In the genomic region with DNA sequence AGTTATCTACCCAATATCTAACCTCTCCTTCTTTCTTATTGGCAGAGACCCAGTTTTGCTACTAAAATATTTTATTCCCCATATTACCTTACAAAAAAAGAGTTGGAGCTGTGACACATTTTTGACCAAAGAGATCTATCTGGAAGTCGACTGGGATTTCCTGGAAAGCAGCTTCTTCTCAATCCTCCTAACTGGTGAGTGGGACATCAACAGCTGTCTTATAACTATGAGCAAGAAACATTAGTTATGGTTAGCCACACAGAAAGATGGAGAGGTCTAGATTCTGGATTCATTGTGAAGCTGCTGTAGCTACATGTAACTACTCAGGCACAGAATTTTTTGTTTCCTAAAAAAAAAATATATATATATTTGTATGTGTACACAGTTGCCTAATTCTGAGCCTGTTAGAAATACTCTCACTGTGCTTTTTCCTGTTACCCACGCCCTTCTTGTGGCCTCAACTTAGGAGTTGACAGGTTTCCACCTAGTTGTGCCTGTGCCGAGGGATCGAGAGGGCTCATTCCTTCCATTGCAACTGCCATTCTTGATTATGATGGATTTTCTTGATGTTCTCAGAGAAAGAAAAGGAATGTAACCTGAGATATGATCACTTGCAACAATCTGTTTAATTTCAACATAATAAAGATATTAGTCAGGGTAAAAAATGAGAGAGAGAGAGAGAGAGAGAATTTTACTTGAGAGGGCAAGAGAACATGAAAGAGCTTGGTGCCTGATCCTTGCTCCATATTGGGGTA, we compare ENCODE assay signal across 29 cellular contexts.
"Had no signal": no experiment of that assay in that cellular context is flagged by ENCODE, and none has a peak within 500 bp of the region (broad histone marks: within the 10 kb centered on the region; RNA-seq: fewer than 3 reads in every experiment).

No MANE protein-coding gene starts in this region.

- H3K4me3 Mint-ChIP-seq: activated CD8-positive, alpha-beta memory T cell treated with anti-CD3 and anti-CD28 coated beads, Interleukin-2, amount 10 ng/mL, durations not matched to agents 7 days and 5 days; activated naive CD8-positive, alpha-beta T cell treated with anti-CD3 and anti-CD28 coated beads, Interleukin-2, amount 50 U/mL, for 24 hours; activated T-cell treated with anti-CD3 and anti-CD28 coated beads, Interleukin-2, amount 50 U/mL, for 24 hours; activated T-helper 1 cell treated with anti-CD3 and anti-CD28 coated beads, Interleukin-12 subunit alpha, Interleukin-12 subunit beta, Interleukin-2, Interleukin-4 antibody, amounts not matched to agents 30 ng/mL and 10 ng/mL and 1 ng/mL, durations not matched to agents 14 hours and 24 hours and 36 hours; T-helper 1 cell treated with Interleukin-12 subunit alpha and Interleukin-12 subunit beta and Interleukin-4 antibody, amounts not matched to agents 30 μg/mL and 1 μg/mL, for 36 hours; WTC11 had no signal

- H3K27me3 ChIP-seq: brain microvascular endothelial cell, cardiac muscle cell had no signal

- H3K27me3 Mint-ChIP-seq: activated CD8-positive, alpha-beta memory T cell treated with anti-CD3 and anti-CD28 coated beads, Interleukin-2, amount 10 ng/mL, durations not matched to agents 7 days and 5 days had no signal

- H3K9me3 Mint-ChIP-seq: activated naive CD4-positive, alpha-beta T cell treated with anti-CD3 and anti-CD28 coated beads, Interleukin-2, amount 50 U/mL, for 72 hours; activated naive CD8-positive, alpha-beta T cell treated with anti-CD3 and anti-CD28 coated beads, Interleukin-2, amount 50 U/mL, for 24 hours; activated T-cell treated with anti-CD3 and anti-CD28 coated beads, Interleukin-2, amount 50 U/mL, for 24 hours; activated T-helper 1 cell treated with anti-CD3 and anti-CD28 coated beads, Interleukin-12 subunit alpha, Interleukin-12 subunit beta, Interleukin-2, Interleukin-4 antibody, amounts not matched to agents 30 ng/mL and 10 ng/mL and 1 ng/mL, durations not matched to agents 14 hours and 24 hours and 36 hours; T-helper 1 cell treated with Interleukin-12 subunit alpha and Interleukin-12 subunit beta and Interleukin-4 antibody, amounts not matched to agents 30 μg/mL and 1 μg/mL, for 36 hours had no signal

- DNase-seq: activated CD4-positive, alpha-beta T cell treated with anti-CD3 and anti-CD28 coated beads for 48 hours; activated CD4-positive, alpha-beta T cell treated with anti-CD3 and anti-CD28 coated beads, Interleukin-2, amount 50 U/mL, for 4 hours; activated CD4-positive, CD25-positive, alpha-beta regulatory T cell treated with anti-CD3 and anti-CD28 coated beads, Interleukin-2, amount 50 U/mL, for 72 hours; activated CD8-positive, alpha-beta memory T cell treated with anti-CD3 and anti-CD28 coated beads, Interleukin-2, amount 10 ng/mL, durations not matched to agents 7 days and 5 days; activated effector memory CD4-positive, alpha-beta T cell treated with Interleukin-2 at 50 U/mL for 16 hours; activated naive CD4-positive, alpha-beta T cell; activated naive CD8-positive, alpha-beta T cell treated with anti-CD3 and anti-CD28 coated beads, Interleukin-2, amount 50 U/mL, for 24 hours; activated T-cell treated with anti-CD3 and anti-CD28 coated beads, Interleukin-2, amount 50 U/mL, for 24 hours; amygdala; brain microvascular endothelial cell; Karpas-422; MM.1S; NCI-H1105; NCI-H1436; NCI-H1694 treated with DMSO at 0.1 percent for 48 hours; NCI-H2029 treated with DMSO at 0.1 percent for 48 hours; NCI-H345; NCI-H510A; NCI-H526 treated with DMSO at 0.1 percent for 48 hours; NCI-H82; RPMI8226 had no signal

- H3K36me3 Mint-ChIP-seq: activated CD8-positive, alpha-beta memory T cell treated with anti-CD3 and anti-CD28 coated beads, Interleukin-2, amount 10 ng/mL, durations not matched to agents 7 days and 5 days; activated naive CD4-positive, alpha-beta T cell treated with anti-CD3 and anti-CD28 coated beads, Interleukin-2, amount 50 U/mL, for 72 hours; WTC11 had no signal

- H3K27ac Mint-ChIP-seq: activated CD8-positive, alpha-beta memory T cell treated with anti-CD3 and anti-CD28 coated beads, Interleukin-2, amount 10 ng/mL, durations not matched to agents 7 days and 5 days; activated naive CD4-positive, alpha-beta T cell treated with anti-CD3 and anti-CD28 coated beads, Interleukin-2, amount 50 U/mL, for 72 hours; activated naive CD8-positive, alpha-beta T cell treated with anti-CD3 and anti-CD28 coated beads, Interleukin-2, amount 50 U/mL, for 24 hours; activated T-cell treated with anti-CD3 and anti-CD28 coated beads, Interleukin-2, amount 50 U/mL, for 24 hours; activated T-helper 1 cell treated with anti-CD3 and anti-CD28 coated beads, Interleukin-12 subunit alpha, Interleukin-12 subunit beta, Interleukin-2, Interleukin-4 antibody, amounts not matched to agents 30 ng/mL and 10 ng/mL and 1 ng/mL, durations not matched to agents 14 hours and 24 hours and 36 hours; T-helper 1 cell treated with Interleukin-12 subunit alpha and Interleukin-12 subunit beta and Interleukin-4 antibody, amounts not matched to agents 30 μg/mL and 1 μg/mL, for 36 hours; WTC11 had no signal

- H3K4me1 Mint-ChIP-seq: activated CD8-positive, alpha-beta memory T cell treated with anti-CD3 and anti-CD28 coated beads, Interleukin-2, amount 10 ng/mL, durations not matched to agents 7 days and 5 days; activated naive CD8-positive, alpha-beta T cell treated with anti-CD3 and anti-CD28 coated beads, Interleukin-2, amount 50 U/mL, for 24 hours; WTC11 had no signal

- ATAC-seq: activated CD8-positive, alpha-beta memory T cell treated with anti-CD3 and anti-CD28 coated beads, Interleukin-2, amount 10 ng/mL, durations not matched to agents 7 days and 5 days; activated naive CD4-positive, alpha-beta T cell treated with anti-CD3 and anti-CD28 coated beads, Interleukin-2, amount 50 U/mL, for 72 hours; activated naive CD8-positive, alpha-beta T cell treated with anti-CD3 and anti-CD28 coated beads, Interleukin-2, amount 50 U/mL, for 24 hours; K562; Panc1; Right ventricle myocardium inferior; WTC11 had no signal

- H3K27ac ChIP-seq: brain microvascular endothelial cell, cardiac muscle cell had no signal
